In genomic region chr1:109620890-109621289, GRCh38 we compare ENCODE assay signal across 8 cellular contexts. TPM values are rescaled to one million over a fixed set of nuclear protein-coding genes. Genes with fewer than 3 reads are reported as not detected.
A peak's percentile ranks its signal among the peaks of the same experiment; 100 is the strongest.
DNase-seq lines count a peak whose midpoint lies in the region; ATAC-seq, FAIRE-seq and TF ChIP-seq lines count a peak whose summit lies in the region.

No MANE protein-coding gene starts in this region.

- H3K27ac Mint-ChIP-seq in activated T-helper 2 cell treated with anti-CD3 and anti-CD28 coated beads, Interferon-gamma antibody, Interleukin-2, Interleukin-4, amounts not matched to agents 10 μg/mL and 5 μg/mL and 100 μg/mL, durations not matched to agents 14 hours and 24 hours and 36 hours, result peak overlapping the region; percentile 96
- peak overlapping the region; percentile 90 to 97 for H3K27ac Mint-ChIP-seq in natural killer cell treated with Interleukin-12 subunit alpha and Interleukin-12 subunit beta and Interleukin-15 and Interleukin-18, amount 100 ng/mL, for 72 hours

- intact Hi-C loops in activated T-helper 2 cell treated with anti-CD3 and anti-CD28 coated beads, Interferon-gamma antibody, Interleukin-2, Interleukin-4, amounts not matched to agents 10 μg/mL and 5 μg/mL and 100 μg/mL, durations not matched to agents 14 hours and 24 hours and 36 hours (cut with micrococcal nuclease), result loop anchor here (1.0 to 2.0 kb wide), 2 partner anchors 73 to 414 kb away; partner anchors contain the start of genes GNAI3 and STRIP1

- H3K4me1 Mint-ChIP-seq in activated T-helper 2 cell treated with anti-CD3 and anti-CD28 coated beads, Interferon-gamma antibody, Interleukin-2, Interleukin-4, amounts not matched to agents 10 μg/mL and 5 μg/mL and 100 μg/mL, durations not matched to agents 14 hours and 24 hours and 36 hours (ENCODE audit: low read depth), result peaks cover 63% of the 10 kb centered on the region
- H3K4me1 Mint-ChIP-seq in natural killer cell treated with Interleukin-12 subunit alpha and Interleukin-12 subunit beta and Interleukin-15 and Interleukin-18, amount 100 ng/mL, for 72 hours (ENCODE audit: low read depth in 2 of 2), result peaks cover 46 to 57% of the 10 kb centered on the region in 2 donors

- H3K4me3 Mint-ChIP-seq in activated T-helper 2 cell treated with anti-CD3 and anti-CD28 coated beads, Interferon-gamma antibody, Interleukin-2, Interleukin-4, amounts not matched to agents 10 μg/mL and 5 μg/mL and 100 μg/mL, durations not matched to agents 14 hours and 24 hours and 36 hours (ENCODE audit: low read depth), result peak overlapping the region; percentile 93
- peak overlapping the region; percentile 92 for H3K4me3 Mint-ChIP-seq in natural killer cell treated with Interleukin-12 subunit alpha and Interleukin-12 subunit beta and Interleukin-15 and Interleukin-18, amount 100 ng/mL, for 72 hours

- H3K27me3 Mint-ChIP-seq in activated T-helper 2 cell treated with anti-CD3 and anti-CD28 coated beads, Interferon-gamma antibody, Interleukin-2, Interleukin-4, amounts not matched to agents 10 μg/mL and 5 μg/mL and 100 μg/mL, durations not matched to agents 14 hours and 24 hours and 36 hours (ENCODE audit: low read depth), result no peaks in the 10 kb centered on the region
- H3K27me3 Mint-ChIP-seq in natural killer cell treated with Interleukin-12 subunit alpha and Interleukin-12 subunit beta and Interleukin-15 and Interleukin-18, amount 100 ng/mL, for 72 hours, result peaks cover 0 to 3% of the 10 kb centered on the region in 2 donors

- peak; percentile 26; the same call in 1 of the 2 replicates for TF ChIP-seq POLR2A in H54 (IDR thresholded peaks at IDR 0.05; ENCODE audit: low read depth, low read length)

- no peak for FAIRE-seq in H54 (lab: Jason Lieb, UNC)

- H3K4me3 ChIP-seq in LNCaP clone FGC (ENCODE audit: low read depth, low read length), result peak overlapping the region; percentile 96

- H3K36me3 Mint-ChIP-seq in activated T-helper 2 cell treated with anti-CD3 and anti-CD28 coated beads, Interferon-gamma antibody, Interleukin-2, Interleukin-4, amounts not matched to agents 10 μg/mL and 5 μg/mL and 100 μg/mL, durations not matched to agents 14 hours and 24 hours and 36 hours (ENCODE audit: low read depth), result peaks cover under 1% of the 10 kb centered on the region
- H3K36me3 Mint-ChIP-seq in natural killer cell treated with Interleukin-12 subunit alpha and Interleukin-12 subunit beta and Interleukin-15 and Interleukin-18, amount 100 ng/mL, for 72 hours, result no peaks in the 10 kb centered on the region

- DNase-seq in EH (ENCODE audit: low read depth), result peak; percentile 97
- DNase-seq in H54 (ENCODE audit: insufficient read length, low spot score), result peak; percentile 92
- peak; percentile 45 for DNase-seq in LNCaP clone FGC (ENCODE audit: low read depth)
- peak; percentile 90 for DNase-seq in RPMI8226
- DNase-seq in activated T-helper 2 cell treated with anti-CD3 and anti-CD28 coated beads, Interferon-gamma antibody, Interleukin-2, Interleukin-4, amounts not matched to agents 10 μg/mL and 5 μg/mL and 100 μg/mL, durations not matched to agents 14 hours and 24 hours and 36 hours (ENCODE audit: low spot score), result peak; percentile 97
- peak; percentile 91 for DNase-seq in fibroblast of peridontal ligament (ENCODE audit: extremely low read depth)
- DNase-seq in natural killer cell treated with Interleukin-12 subunit alpha and Interleukin-12 subunit beta and Interleukin-15 and Interleukin-18, amount 100 ng/mL, for 72 hours (ENCODE audit: low spot score), result peak; percentile 97
- DNase-seq in stimulated activated naive CD4-positive, alpha-beta T cell (lab: John Stamatoyannopoulos, UW), result peak; percentile 91 to 94 (median 91)

- H3K9me3 Mint-ChIP-seq in activated T-helper 2 cell treated with anti-CD3 and anti-CD28 coated beads, Interferon-gamma antibody, Interleukin-2, Interleukin-4, amounts not matched to agents 10 μg/mL and 5 μg/mL and 100 μg/mL, durations not matched to agents 14 hours and 24 hours and 36 hours, result no peaks in the 10 kb centered on the region
- no peaks in the 10 kb centered on the region for H3K9me3 Mint-ChIP-seq in natural killer cell treated with Interleukin-12 subunit alpha and Interleukin-12 subunit beta and Interleukin-15 and Interleukin-18, amount 100 ng/mL, for 72 hours

- no peak for TF ChIP-seq CTCF in LNCaP clone FGC (IDR thresholded peaks at IDR 0.05; ENCODE audit: control insufficient read depth, extremely low read depth, insufficient read depth)

- peak; percentile 90 for ATAC-seq in natural killer cell treated with Interleukin-12 subunit alpha and Interleukin-12 subunit beta and Interleukin-15 and Interleukin-18, amount 100 ng/mL, for 72 hours

RNA-seq across cellular contexts. Expression of gene AMPD2, which starts 1.3 kb away (rescaled TPM):
- 77.5 and 78.4 TPM in 2 replicates for total RNA-seq in activated T-helper 2 cell treated with anti-CD3 and anti-CD28 coated beads, Interferon-gamma antibody, Interleukin-2, Interleukin-4, amounts not matched to agents 10 μg/mL and 5 μg/mL and 100 μg/mL, durations not matched to agents 14 hours and 24 hours and 36 hours
- total RNA-seq in natural killer cell treated with Interleukin-12 subunit alpha and Interleukin-12 subunit beta and Interleukin-15 and Interleukin-18, amount 100 ng/mL, for 72 hours, result 100 to 1,000 TPM in 1 of 2 donors, 10 to 100 TPM in 1; 79.0 to 144 TPM

RNA-seq across cellular contexts. Expression of gene GNAT2, which starts 1.5 kb away (rescaled TPM):
- total RNA-seq in activated T-helper 2 cell treated with anti-CD3 and anti-CD28 coated beads, Interferon-gamma antibody, Interleukin-2, Interleukin-4, amounts not matched to agents 10 μg/mL and 5 μg/mL and 100 μg/mL, durations not matched to agents 14 hours and 24 hours and 36 hours, result 0.18 TPM in 1 of 2 replicates, not detected in the other
- total RNA-seq in natural killer cell treated with Interleukin-12 subunit alpha and Interleukin-12 subunit beta and Interleukin-15 and Interleukin-18, amount 100 ng/mL, for 72 hours, result under 1 TPM in 1 of 2 donors, not detected in 1; 0.64 TPM

RNA-seq across cellular contexts. Expression of gene GSTM4, which starts 35.0 kb away (rescaled TPM):
- total RNA-seq in activated T-helper 2 cell treated with anti-CD3 and anti-CD28 coated beads, Interferon-gamma antibody, Interleukin-2, Interleukin-4, amounts not matched to agents 10 μg/mL and 5 μg/mL and 100 μg/mL, durations not matched to agents 14 hours and 24 hours and 36 hours, result 13.6 and 13.9 TPM in 2 replicates
- total RNA-seq in natural killer cell treated with Interleukin-12 subunit alpha and Interleukin-12 subunit beta and Interleukin-15 and Interleukin-18, amount 100 ng/mL, for 72 hours, result 10 to 100 TPM in 1 of 2 donors, 1 to 10 TPM in 1; 8.4 to 25.1 TPM

RNA-seq across cellular contexts. Expression of gene GSTM2, which starts 47.0 kb away (rescaled TPM):
- total RNA-seq in activated T-helper 2 cell treated with anti-CD3 and anti-CD28 coated beads, Interferon-gamma antibody, Interleukin-2, Interleukin-4, amounts not matched to agents 10 μg/mL and 5 μg/mL and 100 μg/mL, durations not matched to agents 14 hours and 24 hours and 36 hours, result 30.1 and 32.3 TPM in 2 replicates
- total RNA-seq in natural killer cell treated with Interleukin-12 subunit alpha and Interleukin-12 subunit beta and Interleukin-15 and Interleukin-18, amount 100 ng/mL, for 72 hours, result 10 to 100 TPM in 1 of 2 donors, 1 to 10 TPM in 1; 3.6 to 10.8 TPM

Comparison
In these comparisons a context has a peak if more than half of its experiments do, and no peak if none do; other contexts are left out.
1. Peak in every context shown above with its lines: DNase-seq, ATAC-seq and H3K4me3 ChIP-seq.
2. DNase-seq: peak in every context shown above with its lines; median percentile 97 in EH; 97 in activated T-helper 2 cell treated with anti-CD3 and anti-CD28 coated beads, Interferon-gamma antibody, Interleukin-2, Interleukin-4, amounts not matched to agents 10 μg/mL and 5 μg/mL and 100 μg/mL, durations not matched to agents 14 hours and 24 hours and 36 hours; 97 in natural killer cell treated with Interleukin-12 subunit alpha and Interleukin-12 subunit beta and Interleukin-15 and Interleukin-18, amount 100 ng/mL, for 72 hours; 92 in H54; 91 in fibroblast of peridontal ligament; 91 in stimulated activated naive CD4-positive, alpha-beta T cell; 90 in RPMI8226; 45 in LNCaP clone FGC.